ENCODE assay signal across 12 cellular contexts in genomic region chr10:21318768-21319167, GRCh38.
DNase-seq lines count a peak whose midpoint lies in the region; ATAC-seq and TF ChIP-seq lines count a peak whose summit lies in the region.
"Had no signal": no experiment of that assay in that cellular context is flagged by ENCODE, and none has a peak within 500 bp of the region (broad histone marks: within the 10 kb centered on the region; RNA-seq: fewer than 3 reads in every experiment).

No MANE protein-coding gene starts in this region.

- peaks cover 15% of the 10 kb centered on the region; the same call in 1 of the 2 replicates for H3F3A ChIP-seq in GM23338 (replicated peaks; ENCODE audit: low read depth)

- BruUV-seq in Panc1 (replicated peaks; lab: Mats Ljungman, UMichigan): no TSS peak

- no peaks in the 10 kb centered on the region for H3K27me3 ChIP-seq in AG04450 (ENCODE audit: control insufficient read depth, insufficient read depth, low read length)
- H3K27me3 ChIP-seq in GM23338 (ENCODE audit: insufficient read depth): no peaks in the 10 kb centered on the region
- H3K27me3 ChIP-seq in Panc1 (ENCODE audit: control insufficient read depth, insufficient read depth, low read length): no peaks in the 10 kb centered on the region
- H3K27me3 ChIP-seq: right atrium auricular region had no signal

- H3K36me3 ChIP-seq in GM23338 (ENCODE audit: insufficient read depth) (no peaks in the 10 kb centered on the region), Panc1 (ENCODE audit: control insufficient read depth, insufficient read depth, low read length) (no peaks in the 10 kb centered on the region)
- H3K36me3 ChIP-seq: right atrium auricular region had no signal

- H3K4me3 Mint-ChIP-seq in GM23338: no peak overlapping the region
- no peak overlapping the region for H3K4me3 Mint-ChIP-seq in effector memory CD8-positive, alpha-beta T cell
- H3K4me3 Mint-ChIP-seq in activated CD8-positive, alpha-beta memory T cell treated with anti-CD3 and anti-CD28 coated beads, Interleukin-2, amount 10 ng/mL, durations not matched to agents 7 days and 5 days: no peak overlapping the region
- H3K4me3 Mint-ChIP-seq: CD4-positive, CD25-positive, alpha-beta regulatory T cell had no signal

- no peaks in the 10 kb centered on the region for H3K79me2 ChIP-seq in GM23338 (replicated peaks; ENCODE audit: insufficient read depth)

- no peak overlapping the region; the same call in 1 of the 2 replicates for H3K27ac Mint-ChIP-seq in GM23338
- H3K27ac Mint-ChIP-seq in effector memory CD8-positive, alpha-beta T cell: no peak overlapping the region
- H3K27ac Mint-ChIP-seq in activated CD8-positive, alpha-beta memory T cell treated with anti-CD3 and anti-CD28 coated beads, Interleukin-2, amount 10 ng/mL, durations not matched to agents 7 days and 5 days: no peak overlapping the region
- H3K27ac Mint-ChIP-seq: CD4-positive, CD25-positive, alpha-beta regulatory T cell had no signal

- H3K4me1 ChIP-seq in GM23338 (ENCODE audit: insufficient read depth) (peaks cover 37% of the 10 kb centered on the region), Panc1 (ENCODE audit: control insufficient read depth, insufficient read depth, low read length) (peaks cover 41% of the 10 kb centered on the region)

- H4K20me1 ChIP-seq in GM23338 (replicated peaks; ENCODE audit: insufficient read depth): no peaks in the 10 kb centered on the region

- no peak overlapping the region for H3K4me3 ChIP-seq in AG04450 (ENCODE audit: low read depth, low read length)
- H3K4me3 ChIP-seq in GM23338: no peak overlapping the region
- H3K4me3 ChIP-seq in Panc1 (ENCODE audit: low read depth in 2 of 2, low read length in 2 of 2): no peak overlapping the region
- no peak overlapping the region for H3K4me3 ChIP-seq in fibroblast of the aortic adventitia (ENCODE audit: low read depth, low read length)
- H3K4me3 ChIP-seq: right atrium auricular region had no signal

- intact Hi-C loops in Panc1 (cut with micrococcal nuclease; ENCODE audit: unreplicated experiment): no loop called here

- H3K27me3 Mint-ChIP-seq in GM23338 (ENCODE audit: insufficient read depth, low read depth, poor library complexity): peaks cover 7% of the 10 kb centered on the region
- H3K27me3 Mint-ChIP-seq in effector memory CD8-positive, alpha-beta T cell: peaks cover 17 to 28% of the 10 kb centered on the region in 2 donors
- no peaks in the 10 kb centered on the region for H3K27me3 Mint-ChIP-seq in activated CD8-positive, alpha-beta memory T cell treated with anti-CD3 and anti-CD28 coated beads, Interleukin-2, amount 10 ng/mL, durations not matched to agents 7 days and 5 days
- H3K27me3 Mint-ChIP-seq: CD4-positive, CD25-positive, alpha-beta regulatory T cell had no signal

- ATAC-seq in GM23338 (no peak), Panc1 (peak; percentile 13; the same call in 1 of the 2 replicates), HG02852 (IDR thresholded peaks at IDR 0.05; ENCODE audit: unreplicated experiment) (no peak)
- ATAC-seq in effector memory CD8-positive, alpha-beta T cell (replicated peaks): no peak
- no peak for ATAC-seq in activated CD8-positive, alpha-beta memory T cell treated with anti-CD3 and anti-CD28 coated beads, Interleukin-2, amount 10 ng/mL, durations not matched to agents 7 days and 5 days

- H3K9me3 Mint-ChIP-seq in GM23338: peaks cover 5% of the 10 kb centered on the region; the same call in 1 of the 3 replicates
- no peaks in the 10 kb centered on the region for H3K9me3 Mint-ChIP-seq in effector memory CD8-positive, alpha-beta T cell
- H3K9me3 Mint-ChIP-seq in activated CD8-positive, alpha-beta memory T cell treated with anti-CD3 and anti-CD28 coated beads, Interleukin-2, amount 10 ng/mL, durations not matched to agents 7 days and 5 days (ENCODE audit: low read depth): no peaks in the 10 kb centered on the region

- H3K4me1 Mint-ChIP-seq in GM23338: peaks cover 37% of the 10 kb centered on the region
- no peaks in the 10 kb centered on the region for H3K4me1 Mint-ChIP-seq in effector memory CD8-positive, alpha-beta T cell (ENCODE audit: low read depth in 2 of 2)
- H3K4me1 Mint-ChIP-seq in activated CD8-positive, alpha-beta memory T cell treated with anti-CD3 and anti-CD28 coated beads, Interleukin-2, amount 10 ng/mL, durations not matched to agents 7 days and 5 days: no peaks in the 10 kb centered on the region
- H3K4me1 Mint-ChIP-seq: CD4-positive, CD25-positive, alpha-beta regulatory T cell had no signal

- DNase-seq in AG04450 (ENCODE audit: low read depth, low spot score) (no peak), GM23338 (ENCODE audit: low spot score) (no peak), Panc1 (ENCODE audit: low read depth, low spot score) (no peak), fibroblast of the aortic adventitia (ENCODE audit: low read depth) (peak; percentile 41), dedifferentiated amniotic fluid mesenchymal stem cell (ENCODE audit: extremely low spot score) (no peak)
- no peak for DNase-seq in effector memory CD8-positive, alpha-beta T cell
- DNase-seq in activated CD8-positive, alpha-beta memory T cell treated with anti-CD3 and anti-CD28 coated beads, Interleukin-2, amount 10 ng/mL, durations not matched to agents 7 days and 5 days: no peak
- DNase-seq: CD4-positive, CD25-positive, alpha-beta regulatory T cell; MV-4-11; T-helper 9 cell had no signal

- TF ChIP-seq CTCF in AG04450 (IDR thresholded peaks at IDR 0.05; ENCODE audit: low read depth, low read length): no peak
- TF ChIP-seq CTCF in GM23338 (conservative IDR thresholded peaks at IDR 0.05; ENCODE audit: low read depth in 2 of 2): no peak
- no peak for TF ChIP-seq CTCF in Panc1 (IDR thresholded peaks at IDR 0.05)
- TF ChIP-seq CTCF in fibroblast of the aortic adventitia (IDR thresholded peaks at IDR 0.05; ENCODE audit: insufficient read depth, low read length): no peak

- peak overlapping the region; percentile 93 for H2AFZ ChIP-seq in GM23338

- H3K9me2 ChIP-seq in GM23338 (ENCODE audit: insufficient read depth): no peaks in the 10 kb centered on the region

- H3K36me3 Mint-ChIP-seq in GM23338 (ENCODE audit: low read depth): no peaks in the 10 kb centered on the region
- H3K36me3 Mint-ChIP-seq in effector memory CD8-positive, alpha-beta T cell (ENCODE audit: insufficient read depth): no peaks in the 10 kb centered on the region
- H3K36me3 Mint-ChIP-seq in activated CD8-positive, alpha-beta memory T cell treated with anti-CD3 and anti-CD28 coated beads, Interleukin-2, amount 10 ng/mL, durations not matched to agents 7 days and 5 days: no peaks in the 10 kb centered on the region
- H3K36me3 Mint-ChIP-seq: CD4-positive, CD25-positive, alpha-beta regulatory T cell had no signal

- no peak overlapping the region for H3K4me2 ChIP-seq in GM23338

- in situ Hi-C loops in Panc1 (cut with HindIII; ENCODE audit: low pct_unique_long_range_greater_than_20kb, low sequenced_read_pairs): no loop called here

- H3K9me3 ChIP-seq in AG04450 (ENCODE audit: control insufficient read depth, insufficient read depth, low read length): no peaks in the 10 kb centered on the region
- H3K9me3 ChIP-seq in Panc1 (ENCODE audit: control insufficient read depth, insufficient read depth, low read depth, low read length): no peaks in the 10 kb centered on the region
- H3K9me3 ChIP-seq: right atrium auricular region had no signal

- POLR2A ChIA-PET in AG04450 (lab: Yijun Ruan, JAX): interaction anchor here (0.6 to 1.7 kb wide), 4 partner anchors 26 to 405 kb away, joined by 3 to 24 read pairs (median 4); no protein-coding TSS in a partner anchor
- POLR2A ChIA-PET in Panc1 (lab: Charles Lee): interaction anchor here (0.6 kb wide), 1 partner anchor 12 kb away, joined by 12 read pairs; no protein-coding TSS in a partner anchor

- CTCF ChIA-PET in AG04450 (lab: Charles Lee) (interaction anchor here (1.6 kb wide), 1 partner anchor 39 kb away, joined by 8 read pairs; no protein-coding TSS in a partner anchor), Panc1 (lab: Charles Lee) (interaction anchor here (0.6 kb wide), 1 partner anchor 39 kb away, joined by 4 read pairs; no protein-coding TSS in a partner anchor)
- CTCF ChIA-PET in activated CD8-positive, alpha-beta memory T cell treated with anti-CD3 and anti-CD28 coated beads, Interleukin-2, amount 10 ng/mL, durations not matched to agents 7 days and 5 days (lab: Charles Lee): interaction anchor here (0.6 kb wide), 1 partner anchor 222 kb away, joined by 4 read pairs; no protein-coding TSS in a partner anchor

- H3K27ac ChIP-seq in AG04450 (ENCODE audit: low read depth, low read length): peak overlapping the region; percentile 42
- no peak overlapping the region for H3K27ac ChIP-seq in GM23338 (ENCODE audit: low read depth)
- peak overlapping the region; percentile 99 for H3K27ac ChIP-seq in Panc1 (ENCODE audit: low read length)
- H3K27ac ChIP-seq: right atrium auricular region had no signal

TF ChIP-seq in GM23338, 12 proteins besides CTCF, POLR2A, EP300 and RAD21 (continues in another document):
- TF ChIP-seq, protein P1, sequence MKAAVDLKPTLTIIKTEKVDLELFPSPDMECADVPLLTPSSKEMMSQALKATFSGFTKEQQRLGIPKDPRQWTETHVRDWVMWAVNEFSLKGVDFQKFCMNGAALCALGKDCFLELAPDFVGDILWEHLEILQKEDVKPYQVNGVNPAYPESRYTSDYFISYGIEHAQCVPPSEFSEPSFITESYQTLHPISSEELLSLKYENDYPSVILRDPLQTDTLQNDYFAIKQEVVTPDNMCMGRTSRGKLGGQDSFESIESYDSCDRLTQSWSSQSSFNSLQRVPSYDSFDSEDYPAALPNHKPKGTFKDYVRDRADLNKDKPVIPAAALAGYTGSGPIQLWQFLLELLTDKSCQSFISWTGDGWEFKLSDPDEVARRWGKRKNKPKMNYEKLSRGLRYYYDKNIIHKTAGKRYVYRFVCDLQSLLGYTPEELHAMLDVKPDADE (IDR thresholded peaks at IDR 0.05): no peak
- TF ChIP-seq EZH2 (IDR thresholded peaks at IDR 0.05; ENCODE audit: low read depth, unreplicated experiment): no peak
